In genomic region chr2:151162185-151162584, GRCh38 we compare ENCODE assay signal across 9 cellular contexts.
DNase-seq lines count a peak whose midpoint lies in the region; ATAC-seq and TF ChIP-seq lines count a peak whose summit lies in the region.
"Had no signal": no experiment of that assay in that cellular context is flagged by ENCODE, and none has a peak within 500 bp of the region (broad histone marks: within the 10 kb centered on the region; RNA-seq: fewer than 3 reads in every experiment).

No MANE protein-coding gene starts in this region.

- H3K27me3 ChIP-seq in heart right ventricle (no peaks in the 10 kb centered on the region), left ventricle myocardium inferior (ENCODE audit: low read depth) (no peaks in the 10 kb centered on the region), upper lobe of right lung (no peaks in the 10 kb centered on the region)

- DNase-seq in heart right ventricle: no peak
- DNase-seq in left ventricle myocardium inferior: no peak
- no peak for DNase-seq in OCI-LY7 (ENCODE audit: low spot score)
- peak; percentile 88 for DNase-seq in fibroblast of peridontal ligament (ENCODE audit: extremely low read depth)
- DNase-seq in upper lobe of right lung: no peak
- no peak for DNase-seq in ecto neural progenitor cell (ENCODE audit: low spot score)
- DNase-seq in stimulated activated CD4-positive, alpha-beta T cell treated with anti-CD3 and anti-CD28 coated beads, Interleukin-2, amount 100 ng/mL, for 48 hours: no peak
- DNase-seq: amniotic stem cell had no signal

- CTCF ChIA-PET in OCI-LY7 (lab: Charles Lee; ENCODE audit: unreplicated experiment): interaction anchor here (0.6 kb wide), 1 partner anchor 19 kb away, joined by 3 read pairs; no protein-coding TSS in a partner anchor

- no peak overlapping the region for H3K4me2 ChIP-seq in OCI-LY7 (ENCODE audit: low read length)

- H3K4me3 ChIP-seq in heart right ventricle (no peak overlapping the region), left ventricle myocardium inferior (no peak overlapping the region), OCI-LY7 (ENCODE audit: low read depth, low read length, poor library complexity, severe bottlenecking) (no peak overlapping the region), upper lobe of right lung (no peak overlapping the region)

- H3K36me3 ChIP-seq in heart right ventricle: no peaks in the 10 kb centered on the region
- no peaks in the 10 kb centered on the region for H3K36me3 ChIP-seq in left ventricle myocardium inferior
- no peaks in the 10 kb centered on the region for H3K36me3 ChIP-seq in OCI-LY7 (ENCODE audit: insufficient read depth, low read length)
- H3K36me3 ChIP-seq in upper lobe of right lung: no peaks in the 10 kb centered on the region

- peak in 5 of 9 donors; percentile 11 to 39 (median 22) for TF ChIP-seq CTCF in heart right ventricle (IDR thresholded peaks at IDR 0.05)
- no peak for TF ChIP-seq CTCF in left ventricle myocardium inferior (IDR thresholded peaks at IDR 0.05; ENCODE audit: borderline replicate concordance)
- peak; percentile 32; the same call in 1 of the 2 replicates for TF ChIP-seq CTCF in OCI-LY7 (conservative IDR thresholded peaks at IDR 0.05; ENCODE audit: low read length)
- peak; percentile 7 for TF ChIP-seq CTCF in upper lobe of right lung (IDR thresholded peaks at IDR 0.05)

- no peaks in the 10 kb centered on the region for H4K20me1 ChIP-seq in OCI-LY7 (ENCODE audit: insufficient read depth, low read length)

- H3K9me3 ChIP-seq in heart right ventricle: no peaks in the 10 kb centered on the region
- no peaks in the 10 kb centered on the region for H3K9me3 ChIP-seq in left ventricle myocardium inferior (replicated peaks)
- H3K9me3 ChIP-seq in OCI-LY7 (ENCODE audit: low read length): no peaks in the 10 kb centered on the region
- no peaks in the 10 kb centered on the region for H3K9me3 ChIP-seq in upper lobe of right lung

- no TSS peak for BruUV-seq in OCI-LY7 (replicated peaks; lab: Mats Ljungman, UMichigan)

- 48 to 55% methylated on average over 2 of the region's 2 CpGs for WGBS in heart right ventricle, 2 donors

- H2AFZ ChIP-seq in OCI-LY7 (ENCODE audit: low read length): no peak overlapping the region

- H3K79me2 ChIP-seq in OCI-LY7 (ENCODE audit: insufficient read depth, low read depth, low read length): no peaks in the 10 kb centered on the region

- POLR2A ChIA-PET in OCI-LY7 (lab: Charles Lee): interaction anchor here (1.7 kb wide), 1 partner anchor 10 kb away, joined by 5 read pairs; no protein-coding TSS in a partner anchor

- no peak for ATAC-seq in heart right ventricle
- no peak for ATAC-seq in upper lobe of right lung
- ATAC-seq in GM21619 (IDR thresholded peaks at IDR 0.05; ENCODE audit: unreplicated experiment): no peak

- intact Hi-C loops in heart right ventricle (cut with DNase I): no loop called here
- intact Hi-C loops in left ventricle myocardium inferior (cut with micrococcal nuclease): no loop called here
- intact Hi-C loops in OCI-LY7 (cut with micrococcal nuclease; ENCODE audit: unreplicated experiment): no loop called here
- intact Hi-C loops in upper lobe of right lung (cut with DNase I): no loop called here

- H3K27ac ChIP-seq in heart right ventricle: no peak overlapping the region
- no peak overlapping the region for H3K27ac ChIP-seq in left ventricle myocardium inferior (replicated peaks)
- H3K27ac ChIP-seq in OCI-LY7 (ENCODE audit: low read depth, low read length, poor library complexity, severe bottlenecking): no peak overlapping the region
- no peak overlapping the region for H3K27ac ChIP-seq in upper lobe of right lung

- H3K4me1 ChIP-seq in heart right ventricle: no peaks in the 10 kb centered on the region
- no peaks in the 10 kb centered on the region for H3K4me1 ChIP-seq in left ventricle myocardium inferior
- H3K4me1 ChIP-seq in OCI-LY7 (ENCODE audit: insufficient read depth, low read length, poor library complexity, severe bottlenecking): no peaks in the 10 kb centered on the region
- H3K4me1 ChIP-seq in upper lobe of right lung: no peaks in the 10 kb centered on the region

- H3K9me2 ChIP-seq in OCI-LY7 (ENCODE audit: insufficient read depth, low read length): no peaks in the 10 kb centered on the region
